Comparison of ENCODE assay signal across 8 cellular contexts in the genomic region with DNA sequence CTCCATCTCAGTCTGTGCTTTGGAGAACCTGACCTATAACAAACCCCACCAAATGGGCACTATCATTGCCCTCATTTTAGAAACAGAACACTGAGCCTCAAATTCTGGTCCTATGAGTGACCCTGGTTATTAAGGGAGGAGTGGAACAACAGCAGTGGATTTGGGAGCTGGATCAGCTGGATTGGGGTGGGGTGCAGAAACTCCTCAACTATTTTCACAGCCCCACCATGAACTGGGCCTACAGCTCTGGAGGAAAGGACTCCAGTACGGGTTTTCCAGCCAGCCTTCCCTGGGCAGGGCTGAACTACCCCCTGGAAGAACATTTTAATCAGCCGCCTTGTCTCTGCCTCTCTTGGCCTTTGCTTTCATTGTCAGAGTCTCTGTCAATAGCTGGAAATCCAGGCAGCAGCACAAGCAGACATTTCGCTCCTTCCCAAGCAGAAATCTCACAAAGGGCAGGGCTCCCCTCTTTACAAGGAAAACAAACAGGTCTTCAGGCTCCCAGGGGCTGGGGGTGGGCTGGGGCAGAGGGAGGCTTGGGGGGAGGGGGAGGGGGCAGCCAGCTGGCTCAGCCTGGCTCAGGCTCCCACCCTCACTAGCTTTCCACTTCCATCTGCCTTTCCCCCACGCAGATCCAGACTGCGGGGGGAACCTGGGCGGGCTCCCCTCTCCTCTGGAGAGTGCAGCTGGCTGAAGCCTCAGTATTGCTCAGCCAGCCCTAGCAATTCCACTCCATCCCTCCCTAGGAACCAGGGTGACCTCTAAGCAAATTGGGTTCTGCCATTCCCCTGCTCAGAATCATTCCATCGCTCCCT. TPM values are rescaled to one million over a fixed set of nuclear protein-coding genes. Genes with fewer than 3 reads are reported as not detected.
A peak's percentile ranks its signal among the peaks of the same experiment; 100 is the strongest.
DNase-seq lines count a peak whose midpoint lies in the region; ATAC-seq lines count a peak whose summit lies in the region.

No MANE protein-coding gene starts in this region.

- no peaks in the 10 kb centered on the region for H3K9me3 Mint-ChIP-seq in activated CD4-positive, alpha-beta memory T cell treated with anti-CD3 and anti-CD28 coated beads for 36 hours

- DNase-seq in HCEC 1CT (peak; percentile 66), NCI-H460 (ENCODE audit: extremely low read depth, low read depth) (peak; percentile 44), caudate nucleus (lab: John Stamatoyannopoulos, UW) (peak in 48 of 61 donors; percentile 12 to 83 (median 60)), kidney tubule cell (ENCODE audit: low spot score) (peak; percentile 68), superior temporal gyrus (ENCODE audit: extremely low spot score) (peak; percentile 88)
- no peak for DNase-seq in activated CD4-positive, alpha-beta memory T cell treated with anti-CD3 and anti-CD28 coated beads for 36 hours

- POLR2A ChIA-PET in activated CD4-positive, alpha-beta memory T cell treated with anti-CD3 and anti-CD28 coated beads for 36 hours (lab: Charles Lee): interaction anchor here (0.6 kb wide), 1 partner anchor 14 kb away, joined by 4 read pairs; the partner anchor contains the start of gene TLE3

- no peaks in the 10 kb centered on the region for H3K4me1 Mint-ChIP-seq in activated CD4-positive, alpha-beta memory T cell treated with anti-CD3 and anti-CD28 coated beads for 36 hours (ENCODE audit: low read depth)

- no peaks in the 10 kb centered on the region for H3K27me3 Mint-ChIP-seq in activated CD4-positive, alpha-beta memory T cell treated with anti-CD3 and anti-CD28 coated beads for 36 hours

- peak overlapping the region; percentile 44 for H3K27ac ChIP-seq in caudate nucleus (ENCODE audit: low read depth, low read length)

- H3K4me3 Mint-ChIP-seq in activated CD4-positive, alpha-beta memory T cell treated with anti-CD3 and anti-CD28 coated beads for 36 hours: no peak overlapping the region

- no peak overlapping the region for H3K27ac Mint-ChIP-seq in activated CD4-positive, alpha-beta memory T cell treated with anti-CD3 and anti-CD28 coated beads for 36 hours

- ATAC-seq in GM19467 (IDR thresholded peaks at IDR 0.05; ENCODE audit: unreplicated experiment) (no peak), GM18873 (IDR thresholded peaks at IDR 0.05; ENCODE audit: low FRiP score, unreplicated experiment) (no peak)

- CTCF ChIA-PET in activated CD4-positive, alpha-beta memory T cell treated with anti-CD3 and anti-CD28 coated beads for 36 hours (lab: Charles Lee): no interaction called here

- intact Hi-C loops in activated CD4-positive, alpha-beta memory T cell treated with anti-CD3 and anti-CD28 coated beads for 36 hours (cut with micrococcal nuclease): no loop called here

- no peaks in the 10 kb centered on the region for H3K36me3 Mint-ChIP-seq in activated CD4-positive, alpha-beta memory T cell treated with anti-CD3 and anti-CD28 coated beads for 36 hours

RNA-seq across cellular contexts. Expression of gene TLE3, which starts 13.7 kb away (rescaled TPM):
- total RNA-seq in NCI-H460 (2014; rRNA removed; shearing (Covaris generic)): 32.7 and 33.7 TPM in 2 replicates
- 42.5 and 94.9 TPM in 2 replicates for polyA plus RNA-seq in NCI-H460 (2014; cell fraction: nucleus; rRNA removed)
- 10 to 100 TPM; 85.4 to 95.1 TPM for total RNA-seq in activated CD4-positive, alpha-beta memory T cell treated with anti-CD3 and anti-CD28 coated beads for 36 hours
